ENCODE assay signal across 16 cellular contexts in genomic region chr11:133476570-133477262, GRCh38. TPM values are rescaled to one million over a fixed set of nuclear protein-coding genes. Genes with fewer than 3 reads are reported as not detected.
"Had no signal": no experiment of that assay in that cellular context is flagged by ENCODE, and none has a peak within 500 bp of the region (broad histone marks: within the 10 kb centered on the region; RNA-seq: fewer than 3 reads in every experiment).

No MANE protein-coding gene starts in this region.

- H3K36me3 Mint-ChIP-seq: activated naive CD8-positive, alpha-beta T cell; brain had no signal

- H3K36me3 ChIP-seq: esophagus squamous epithelium had no signal

- DNase-seq: activated CD4-positive, alpha-beta T cell treated with anti-CD3 and anti-CD28 coated beads, Interleukin-2, amount 50 U/mL, for 1 hour; activated gamma-delta T cell; activated T-cell treated with anti-CD3 and anti-CD28 coated beads, Interleukin-2, amount 50 U/mL, for 24 hours; amygdala; esophagus squamous epithelium; foreskin fibroblast; kidney; left ventricle myocardium superior; retina; stimulated activated CD4-positive, alpha-beta T cell treated with anti-CD3 and anti-CD28 coated beads, Interleukin-4, amount 100 ng/mL, for 1 hour; stimulated activated CD8-positive, alpha-beta memory T cell treated with anti-CD3 and anti-CD28 coated beads, Interleukin-4, amount 100 ng/mL, for 48 hours had no signal

- H3K4me3 ChIP-seq: esophagus squamous epithelium had no signal

- ATAC-seq: left ventricle myocardium superior had no signal

- H3K27ac Mint-ChIP-seq: activated naive CD8-positive, alpha-beta T cell; activated T-cell treated with anti-CD3 and anti-CD28 coated beads, Interleukin-2, amount 50 U/mL, for 24 hours; brain; stimulated activated naive CD8-positive, alpha-beta T cell treated with anti-CD3 and anti-CD28 coated beads, Interleukin-15, Interleukin-2, amounts not matched to agents 100 ng/mL and 50 ng/mL, for 24 hours; T-helper 1 cell treated with Interleukin-12 subunit alpha and Interleukin-12 subunit beta and Interleukin-4 antibody, amounts not matched to agents 30 μg/mL and 1 μg/mL, for 36 hours had no signal

- H3K9me3 Mint-ChIP-seq: brain; stimulated activated naive CD8-positive, alpha-beta T cell treated with anti-CD3 and anti-CD28 coated beads, Interleukin-15, Interleukin-2, amounts not matched to agents 100 ng/mL and 50 ng/mL, for 24 hours; T-helper 1 cell treated with Interleukin-12 subunit alpha and Interleukin-12 subunit beta and Interleukin-4 antibody, amounts not matched to agents 30 μg/mL and 1 μg/mL, for 36 hours had no signal

- H3K9me3 ChIP-seq: esophagus squamous epithelium had no signal

- H3K4me3 Mint-ChIP-seq: activated naive CD8-positive, alpha-beta T cell; activated T-cell treated with anti-CD3 and anti-CD28 coated beads, Interleukin-2, amount 50 U/mL, for 24 hours; brain; stimulated activated naive CD8-positive, alpha-beta T cell treated with anti-CD3 and anti-CD28 coated beads, Interleukin-15, Interleukin-2, amounts not matched to agents 100 ng/mL and 50 ng/mL, for 24 hours; T-helper 1 cell treated with Interleukin-12 subunit alpha and Interleukin-12 subunit beta and Interleukin-4 antibody, amounts not matched to agents 30 μg/mL and 1 μg/mL, for 36 hours had no signal

- H3K27me3 Mint-ChIP-seq: activated T-cell treated with anti-CD3 and anti-CD28 coated beads, Interleukin-2, amount 50 U/mL, for 24 hours had no signal

- FAIRE-seq: kidney had no signal

- H3K27me3 ChIP-seq: esophagus squamous epithelium had no signal

- H3K27ac ChIP-seq: esophagus squamous epithelium had no signal

RNA-seq across cellular contexts. Expression of gene OPCML, which starts 55.6 kb away (rescaled TPM):
- total RNA-seq: dermis microvascular lymphatic vessel endothelial cell had no signal
